Comparison of ENCODE assay signal across 10 cellular contexts in the genomic region with DNA sequence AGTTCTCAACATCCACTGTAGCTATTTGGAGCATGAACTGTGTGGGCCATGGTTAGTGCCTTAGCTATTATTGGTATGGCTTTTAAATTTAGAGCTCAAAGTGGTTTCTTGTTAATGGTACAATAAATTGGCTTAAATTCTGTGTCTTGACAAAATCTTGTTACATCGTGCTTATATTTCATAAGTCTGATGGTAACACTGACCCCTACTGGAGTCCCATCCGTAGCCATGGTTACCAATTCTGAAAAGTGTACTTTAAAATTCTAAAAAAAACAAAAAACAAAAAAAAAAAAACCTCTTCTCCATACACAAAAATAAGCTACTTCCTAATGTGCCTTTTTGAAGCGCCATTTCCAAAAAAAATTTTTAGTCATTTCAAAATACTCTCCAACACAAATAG. TPM values are rescaled to one million over a fixed set of nuclear protein-coding genes. Genes with fewer than 3 reads are reported as not detected.
A peak's percentile ranks its signal among the peaks of the same experiment; 100 is the strongest.
DNase-seq lines count a peak whose midpoint lies in the region; ATAC-seq and TF ChIP-seq lines count a peak whose summit lies in the region.
"Had no signal": no experiment of that assay in that cellular context is flagged by ENCODE, and none has a peak within 500 bp of the region (broad histone marks: within the 10 kb centered on the region; RNA-seq: fewer than 3 reads in every experiment).

No MANE protein-coding gene starts in this region.

- no peak overlapping the region for H3K27ac ChIP-seq in HEK293 (ENCODE audit: extremely low read depth, low read depth, low read length)
- no peak overlapping the region for H3K27ac ChIP-seq in right lobe of liver
- H3K27ac ChIP-seq: ovary had no signal

- TF ChIP-seq POLR2A in right lobe of liver (IDR thresholded peaks at IDR 0.05), result no peak

- peaks cover 14 to 28% (median 27%) of the 10 kb centered on the region in 3 donors for H3K27me3 Mint-ChIP-seq in CD14-positive monocyte (ENCODE audit: low read depth in 3 of 3)

- no peaks in the 10 kb centered on the region for H3K4me1 Mint-ChIP-seq in CD14-positive monocyte

- no peak overlapping the region for H3K27ac Mint-ChIP-seq in CD14-positive monocyte

- peaks cover 0 to 4% of the 10 kb centered on the region in 2 donors for H3K27me3 ChIP-seq in right lobe of liver
- H3K27me3 ChIP-seq: ovary had no signal

- no peak for DNase-seq in CD14-positive monocyte (ENCODE audit: low spot score)
- DNase-seq in amniotic stem cell (lab: John Stamatoyannopoulos, UW), result peak; percentile 45
- DNase-seq in right lobe of liver, result no peak
- no peak for DNase-seq in SHP77 treated with DMSO at 0.1 percent for 48 hours (lab: John Stamatoyannopoulos, UW)
- DNase-seq in superior temporal gyrus (ENCODE audit: extremely low spot score), result no peak
- DNase-seq: ovary had no signal

- 27% methylated on average over 3 of the region's 3 CpGs for WGBS in right lobe of liver (ENCODE audit: insufficient coverage, low coverage, low lambda C conversion rate, missing lambda C conversion rate)

- intact Hi-C loops in CD14-positive monocyte (cut with micrococcal nuclease), result loop anchor here (2.0 to 10.0 kb wide), 3 partner anchors 113 to 1071 kb away; no protein-coding TSS in a partner anchor
- intact Hi-C loops in right lobe of liver (cut with DNase I), result loop anchor here in 1 of 2 donors (10.0 kb wide), 1 partner anchor 121 kb away; no protein-coding TSS in a partner anchor

- H3K4me3 ChIP-seq in HEK293 (ENCODE audit: low read depth, low read length) (no peak overlapping the region), right lobe of liver (no peak overlapping the region)
- H3K4me3 ChIP-seq: ovary had no signal

- TF ChIP-seq CTCF in CD14-positive monocyte (IDR thresholded peaks at IDR 0.05) (peak; percentile 17), HEK293 (tag by site-specific recombination; IDR thresholded peaks at IDR 0.05) (peak; percentile 13; the same call in 1 of the 2 replicates), right lobe of liver (IDR thresholded peaks at IDR 0.05) (peak in 3 of 4 donors; percentile 13 to 20 (median 15))

- peaks cover 3% of the 10 kb centered on the region for H3K9me3 ChIP-seq in HEK293 (ENCODE audit: control insufficient read depth, insufficient read depth, low read depth, low read length)
- peaks cover 0 to 1% (median 0%) of the 10 kb centered on the region in 4 donors for H3K9me3 ChIP-seq in right lobe of liver
- H3K9me3 ChIP-seq: ovary had no signal

- H3K4me3 Mint-ChIP-seq in CD14-positive monocyte, result no peak overlapping the region

- H3K4me1 ChIP-seq in HEK293 (ENCODE audit: control insufficient read depth, insufficient read depth, low read length) (no peaks in the 10 kb centered on the region), right lobe of liver (no peaks in the 10 kb centered on the region)

- no peaks in the 10 kb centered on the region for H3K36me3 Mint-ChIP-seq in CD14-positive monocyte

- H3K9me3 Mint-ChIP-seq in CD14-positive monocyte, result peaks cover 5 to 13% (median 10%) of the 10 kb centered on the region in 7 donors

- CTCF ChIA-PET in HEK293 (lab: Yijun Ruan, JAX), result interaction anchor here (0.6 to 11.5 kb wide), 19 partner anchors 9 to 1882 kb away, joined by 3 to 199 read pairs (median 4); no protein-coding TSS in a partner anchor

- H3K36me3 ChIP-seq in HEK293 (ENCODE audit: control insufficient read depth in 2 of 2, insufficient read depth in 1 of 2, low read length in 2 of 2) (no peaks in the 10 kb centered on the region), right lobe of liver (no peaks in the 10 kb centered on the region)
- H3K36me3 ChIP-seq: ovary had no signal

- POLR2A ChIA-PET in HEK293 (lab: Yijun Ruan, JAX), result no interaction called here

- ATAC-seq in right lobe of liver (no peak), HG03196 (IDR thresholded peaks at IDR 0.05; ENCODE audit: unreplicated experiment) (no peak), GM18519 (IDR thresholded peaks at IDR 0.05; ENCODE audit: low FRiP score, unreplicated experiment) (no peak)

TF ChIP-seq in HEK293, 187 proteins besides CTCF, POLR2A, EP300 and RAD21 (continues in another document):
- TF ChIP-seq ZNF701 (tag by site-specific recombination; IDR thresholded peaks at IDR 0.05), result no peak
- TF ChIP-seq ZNF133 (tag by site-specific recombination; IDR thresholded peaks at IDR 0.05), result no peak
- TF ChIP-seq, protein P1, sequence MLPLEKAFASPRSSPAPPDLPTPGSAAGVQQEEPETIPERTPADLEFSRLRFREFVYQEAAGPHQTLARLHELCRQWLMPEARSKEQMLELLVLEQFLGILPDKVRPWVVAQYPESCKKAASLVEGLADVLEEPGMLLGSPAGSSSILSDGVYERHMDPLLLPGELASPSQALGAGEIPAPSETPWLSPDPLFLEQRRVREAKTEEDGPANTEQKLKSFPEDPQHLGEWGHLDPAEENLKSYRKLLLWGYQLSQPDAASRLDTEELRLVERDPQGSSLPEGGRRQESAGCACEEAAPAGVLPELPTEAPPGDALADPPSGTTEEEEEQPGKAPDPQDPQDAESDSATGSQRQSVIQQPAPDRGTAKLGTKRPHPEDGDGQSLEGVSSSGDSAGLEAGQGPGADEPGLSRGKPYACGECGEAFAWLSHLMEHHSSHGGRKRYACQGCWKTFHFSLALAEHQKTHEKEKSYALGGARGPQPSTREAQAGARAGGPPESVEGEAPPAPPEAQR (tag by site-specific recombination; IDR thresholded peaks at IDR 0.05), result no peak
- no peak for TF ChIP-seq ZNF626 (tag by site-specific recombination; IDR thresholded peaks at IDR 0.05)
- TF ChIP-seq, protein P2, sequence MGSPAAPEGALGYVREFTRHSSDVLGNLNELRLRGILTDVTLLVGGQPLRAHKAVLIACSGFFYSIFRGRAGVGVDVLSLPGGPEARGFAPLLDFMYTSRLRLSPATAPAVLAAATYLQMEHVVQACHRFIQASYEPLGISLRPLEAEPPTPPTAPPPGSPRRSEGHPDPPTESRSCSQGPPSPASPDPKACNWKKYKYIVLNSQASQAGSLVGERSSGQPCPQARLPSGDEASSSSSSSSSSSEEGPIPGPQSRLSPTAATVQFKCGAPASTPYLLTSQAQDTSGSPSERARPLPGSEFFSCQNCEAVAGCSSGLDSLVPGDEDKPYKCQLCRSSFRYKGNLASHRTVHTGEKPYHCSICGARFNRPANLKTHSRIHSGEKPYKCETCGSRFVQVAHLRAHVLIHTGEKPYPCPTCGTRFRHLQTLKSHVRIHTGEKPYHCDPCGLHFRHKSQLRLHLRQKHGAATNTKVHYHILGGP (tag by site-specific recombination; IDR thresholded peaks at IDR 0.05), result no peak
- TF ChIP-seq ZBTB8A (tag by site-specific recombination; IDR thresholded peaks at IDR 0.05), result no peak
- no peak for TF ChIP-seq BCL11B (tag by site-specific recombination; IDR thresholded peaks at IDR 0.05; ENCODE audit: low read depth)
- TF ChIP-seq OSR2 (tag by site-specific recombination; IDR thresholded peaks at IDR 0.05), result no peak
- TF ChIP-seq, protein P3, sequence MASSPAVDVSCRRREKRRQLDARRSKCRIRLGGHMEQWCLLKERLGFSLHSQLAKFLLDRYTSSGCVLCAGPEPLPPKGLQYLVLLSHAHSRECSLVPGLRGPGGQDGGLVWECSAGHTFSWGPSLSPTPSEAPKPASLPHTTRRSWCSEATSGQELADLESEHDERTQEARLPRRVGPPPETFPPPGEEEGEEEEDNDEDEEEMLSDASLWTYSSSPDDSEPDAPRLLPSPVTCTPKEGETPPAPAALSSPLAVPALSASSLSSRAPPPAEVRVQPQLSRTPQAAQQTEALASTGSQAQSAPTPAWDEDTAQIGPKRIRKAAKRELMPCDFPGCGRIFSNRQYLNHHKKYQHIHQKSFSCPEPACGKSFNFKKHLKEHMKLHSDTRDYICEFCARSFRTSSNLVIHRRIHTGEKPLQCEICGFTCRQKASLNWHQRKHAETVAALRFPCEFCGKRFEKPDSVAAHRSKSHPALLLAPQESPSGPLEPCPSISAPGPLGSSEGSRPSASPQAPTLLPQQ (tag by site-specific recombination; IDR thresholded peaks at IDR 0.05), result no peak
- TF ChIP-seq, protein P4, sequence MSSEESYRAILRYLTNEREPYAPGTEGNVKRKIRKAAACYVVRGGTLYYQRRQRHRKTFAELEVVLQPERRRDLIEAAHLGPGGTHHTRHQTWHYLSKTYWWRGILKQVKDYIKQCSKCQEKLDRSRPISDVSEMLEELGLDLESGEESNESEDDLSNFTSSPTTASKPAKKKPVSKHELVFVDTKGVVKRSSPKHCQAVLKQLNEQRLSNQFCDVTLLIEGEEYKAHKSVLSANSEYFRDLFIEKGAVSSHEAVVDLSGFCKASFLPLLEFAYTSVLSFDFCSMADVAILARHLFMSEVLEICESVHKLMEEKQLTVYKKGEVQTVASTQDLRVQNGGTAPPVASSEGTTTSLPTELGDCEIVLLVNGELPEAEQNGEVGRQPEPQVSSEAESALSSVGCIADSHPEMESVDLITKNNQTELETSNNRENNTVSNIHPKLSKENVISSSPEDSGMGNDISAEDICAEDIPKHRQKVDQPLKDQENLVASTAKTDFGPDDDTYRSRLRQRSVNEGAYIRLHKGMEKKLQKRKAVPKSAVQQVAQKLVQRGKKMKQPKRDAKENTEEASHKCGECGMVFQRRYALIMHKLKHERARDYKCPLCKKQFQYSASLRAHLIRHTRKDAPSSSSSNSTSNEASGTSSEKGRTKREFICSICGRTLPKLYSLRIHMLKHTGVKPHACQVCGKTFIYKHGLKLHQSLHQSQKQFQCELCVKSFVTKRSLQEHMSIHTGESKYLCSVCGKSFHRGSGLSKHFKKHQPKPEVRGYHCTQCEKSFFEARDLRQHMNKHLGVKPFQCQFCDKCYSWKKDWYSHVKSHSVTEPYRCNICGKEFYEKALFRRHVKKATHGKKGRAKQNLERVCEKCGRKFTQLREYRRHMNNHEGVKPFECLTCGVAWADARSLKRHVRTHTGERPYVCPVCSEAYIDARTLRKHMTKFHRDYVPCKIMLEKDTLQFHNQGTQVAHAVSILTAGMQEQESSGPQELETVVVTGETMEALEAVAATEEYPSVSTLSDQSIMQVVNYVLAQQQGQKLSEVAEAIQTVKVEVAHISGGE (tag by site-specific recombination; conservative IDR thresholded peaks at IDR 0.05; ENCODE audit: low read depth), result no peak

RNA-seq across cellular contexts. Expression of a gene that starts 6.4 kb away (rescaled TPM):
- 10 to 100 TPM; 40.3 to 42.9 TPM for polyA plus RNA-seq in CD14-positive monocyte
- 10 to 100 TPM; 10.1 to 16.8 (median 12.8) TPM for total RNA-seq in right lobe of liver

RNA-seq across cellular contexts. Expression of a gene that starts 7.6 kb away (rescaled TPM):
- polyA plus RNA-seq in CD14-positive monocyte, result 1 to 10 TPM in 1 of 2 donors, under 1 TPM in 1; 0.95 to 1.1 TPM
- under 1 TPM in 5 of 6 experiments, not detected in 1; 0.07 to 0.43 (median 0.19) TPM for total RNA-seq in right lobe of liver

RNA-seq across cellular contexts. Expression of a gene that starts 55.5 kb away (rescaled TPM):
- polyA plus RNA-seq in CD14-positive monocyte, result not detected
- 1 to 10 TPM in 3 of 6 experiments, under 1 TPM in 2, not detected in 1; 0.34 to 5.0 (median 4.7) TPM for total RNA-seq in right lobe of liver
- total RNA-seq: H1 had no signal
